In the genomic region with DNA sequence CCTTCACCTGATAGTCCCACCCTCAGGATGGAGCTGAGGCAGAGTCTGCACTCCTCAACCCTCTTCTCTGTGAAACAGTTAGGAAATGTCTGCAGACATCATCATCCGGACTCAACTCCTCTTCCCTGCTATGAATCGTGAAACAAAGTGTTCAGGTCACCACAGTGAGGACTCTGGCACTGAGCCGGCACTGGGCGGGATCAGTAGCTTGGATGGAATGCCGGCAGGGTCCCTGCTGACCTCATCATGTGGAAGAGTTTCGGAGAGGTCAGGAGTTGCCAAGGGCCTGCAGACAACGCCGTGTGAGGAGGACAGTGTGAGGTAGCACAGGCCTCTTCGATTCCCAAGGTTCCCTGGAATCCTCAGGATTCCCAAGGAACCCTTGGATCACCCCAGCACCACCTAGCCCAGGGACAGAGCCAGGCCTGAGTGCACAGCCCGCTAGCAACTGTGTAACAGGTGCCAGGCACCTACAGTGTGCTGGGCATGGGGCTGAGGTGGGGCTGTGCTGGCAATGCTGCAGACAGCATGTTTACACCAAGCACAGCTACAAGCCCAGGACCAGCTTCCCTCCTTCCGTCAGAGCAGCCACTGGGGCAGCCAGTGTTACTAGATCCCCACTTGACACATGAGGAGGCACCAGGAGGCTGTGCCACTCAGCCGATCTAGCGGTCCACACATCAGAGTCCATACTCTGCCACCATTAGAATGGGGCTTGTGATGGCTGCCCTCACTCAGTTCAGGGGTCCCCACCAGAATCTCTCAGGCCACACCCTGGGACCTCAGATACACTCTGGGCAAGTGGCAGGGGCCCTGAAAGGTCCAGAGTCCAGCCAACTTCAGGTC, we compare ENCODE assay signal across 1 cellular context.
TF ChIP-seq lines count a peak whose summit lies in the region.

No MANE protein-coding gene starts in this region.

TF ChIP-seq in HepG2, 621 proteins besides CTCF, POLR2A, EP300 and RAD21 (continued from another document):
- TF ChIP-seq, protein P1, sequence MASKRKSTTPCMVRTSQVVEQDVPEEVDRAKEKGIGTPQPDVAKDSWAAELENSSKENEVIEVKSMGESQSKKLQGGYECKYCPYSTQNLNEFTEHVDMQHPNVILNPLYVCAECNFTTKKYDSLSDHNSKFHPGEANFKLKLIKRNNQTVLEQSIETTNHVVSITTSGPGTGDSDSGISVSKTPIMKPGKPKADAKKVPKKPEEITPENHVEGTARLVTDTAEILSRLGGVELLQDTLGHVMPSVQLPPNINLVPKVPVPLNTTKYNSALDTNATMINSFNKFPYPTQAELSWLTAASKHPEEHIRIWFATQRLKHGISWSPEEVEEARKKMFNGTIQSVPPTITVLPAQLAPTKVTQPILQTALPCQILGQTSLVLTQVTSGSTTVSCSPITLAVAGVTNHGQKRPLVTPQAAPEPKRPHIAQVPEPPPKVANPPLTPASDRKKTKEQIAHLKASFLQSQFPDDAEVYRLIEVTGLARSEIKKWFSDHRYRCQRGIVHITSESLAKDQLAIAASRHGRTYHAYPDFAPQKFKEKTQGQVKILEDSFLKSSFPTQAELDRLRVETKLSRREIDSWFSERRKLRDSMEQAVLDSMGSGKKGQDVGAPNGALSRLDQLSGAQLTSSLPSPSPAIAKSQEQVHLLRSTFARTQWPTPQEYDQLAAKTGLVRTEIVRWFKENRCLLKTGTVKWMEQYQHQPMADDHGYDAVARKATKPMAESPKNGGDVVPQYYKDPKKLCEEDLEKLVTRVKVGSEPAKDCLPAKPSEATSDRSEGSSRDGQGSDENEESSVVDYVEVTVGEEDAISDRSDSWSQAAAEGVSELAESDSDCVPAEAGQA (IDR thresholded peaks at IDR 0.05; ENCODE audit: low read depth) = 0 out of 2 replicates have a peak, but pooled peaks have one; percentile 15
- TF ChIP-seq, protein P1 (CRISPR knock-in tag; IDR thresholded peaks at IDR 0.05; ENCODE audit: borderline replicate concordance) = no peak
- TF ChIP-seq ZNF256 (CRISPR knock-in tag; conservative IDR thresholded peaks at IDR 0.05) (no peak), BCL6 (CRISPR knock-in tag; IDR thresholded peaks at IDR 0.05) (no peak), ERF (CRISPR knock-in tag; IDR thresholded peaks at IDR 0.05) (0 out of 2 replicates have a peak, but pooled peaks have one; percentile 28), NR2C2 (CRISPR knock-in tag; IDR thresholded peaks at IDR 0.05; ENCODE audit: borderline replicate concordance) (no peak), NFKBIZ (CRISPR knock-in tag; IDR thresholded peaks at IDR 0.05) (no peak), SAP130 (CRISPR knock-in tag; IDR thresholded peaks at IDR 0.05; ENCODE audit: low read depth) (peak; percentile 45), FOSL2 (CRISPR knock-in tag; IDR thresholded peaks at IDR 0.05) (peak; percentile 27; the same call in 1 of the 2 replicates), MLLT10 (CRISPR knock-in tag; IDR thresholded peaks at IDR 0.05) (no peak), MAFG (CRISPR knock-in tag; IDR thresholded peaks at IDR 0.05) (no peak), SP5 (CRISPR knock-in tag; IDR thresholded peaks at IDR 0.05; ENCODE audit: borderline replicate concordance, low read depth) (peak; percentile 90), IKZF4 (CRISPR knock-in tag; IDR thresholded peaks at IDR 0.05; ENCODE audit: borderline replicate concordance, low read depth, not compliant biosample characterization) (no peak), FOXA1 (IDR thresholded peaks at IDR 0.05) (no peak), FOXA1 (CRISPR knock-in tag; IDR thresholded peaks at IDR 0.05) (peak; percentile 27; the same call in 1 of the 2 replicates)
- TF ChIP-seq, protein P2, sequence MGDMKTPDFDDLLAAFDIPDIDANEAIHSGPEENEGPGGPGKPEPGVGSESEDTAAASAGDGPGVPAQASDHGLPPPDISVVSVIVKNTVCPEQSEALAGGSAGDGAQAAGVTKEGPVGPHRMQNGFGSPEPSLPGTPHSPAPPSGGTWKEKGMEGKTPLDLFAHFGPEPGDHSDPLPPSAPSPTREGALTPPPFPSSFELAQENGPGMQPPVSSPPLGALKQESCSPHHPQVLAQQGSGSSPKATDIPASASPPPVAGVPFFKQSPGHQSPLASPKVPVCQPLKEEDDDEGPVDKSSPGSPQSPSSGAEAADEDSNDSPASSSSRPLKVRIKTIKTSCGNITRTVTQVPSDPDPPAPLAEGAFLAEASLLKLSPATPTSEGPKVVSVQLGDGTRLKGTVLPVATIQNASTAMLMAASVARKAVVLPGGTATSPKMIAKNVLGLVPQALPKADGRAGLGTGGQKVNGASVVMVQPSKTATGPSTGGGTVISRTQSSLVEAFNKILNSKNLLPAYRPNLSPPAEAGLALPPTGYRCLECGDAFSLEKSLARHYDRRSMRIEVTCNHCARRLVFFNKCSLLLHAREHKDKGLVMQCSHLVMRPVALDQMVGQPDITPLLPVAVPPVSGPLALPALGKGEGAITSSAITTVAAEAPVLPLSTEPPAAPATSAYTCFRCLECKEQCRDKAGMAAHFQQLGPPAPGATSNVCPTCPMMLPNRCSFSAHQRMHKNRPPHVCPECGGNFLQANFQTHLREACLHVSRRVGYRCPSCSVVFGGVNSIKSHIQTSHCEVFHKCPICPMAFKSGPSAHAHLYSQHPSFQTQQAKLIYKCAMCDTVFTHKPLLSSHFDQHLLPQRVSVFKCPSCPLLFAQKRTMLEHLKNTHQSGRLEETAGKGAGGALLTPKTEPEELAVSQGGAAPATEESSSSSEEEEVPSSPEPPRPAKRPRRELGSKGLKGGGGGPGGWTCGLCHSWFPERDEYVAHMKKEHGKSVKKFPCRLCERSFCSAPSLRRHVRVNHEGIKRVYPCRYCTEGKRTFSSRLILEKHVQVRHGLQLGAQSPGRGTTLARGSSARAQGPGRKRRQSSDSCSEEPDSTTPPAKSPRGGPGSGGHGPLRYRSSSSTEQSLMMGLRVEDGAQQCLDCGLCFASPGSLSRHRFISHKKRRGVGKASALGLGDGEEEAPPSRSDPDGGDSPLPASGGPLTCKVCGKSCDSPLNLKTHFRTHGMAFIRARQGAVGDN (CRISPR knock-in tag; IDR thresholded peaks at IDR 0.05) = peak; percentile 37
- TF ChIP-seq, protein P3, sequence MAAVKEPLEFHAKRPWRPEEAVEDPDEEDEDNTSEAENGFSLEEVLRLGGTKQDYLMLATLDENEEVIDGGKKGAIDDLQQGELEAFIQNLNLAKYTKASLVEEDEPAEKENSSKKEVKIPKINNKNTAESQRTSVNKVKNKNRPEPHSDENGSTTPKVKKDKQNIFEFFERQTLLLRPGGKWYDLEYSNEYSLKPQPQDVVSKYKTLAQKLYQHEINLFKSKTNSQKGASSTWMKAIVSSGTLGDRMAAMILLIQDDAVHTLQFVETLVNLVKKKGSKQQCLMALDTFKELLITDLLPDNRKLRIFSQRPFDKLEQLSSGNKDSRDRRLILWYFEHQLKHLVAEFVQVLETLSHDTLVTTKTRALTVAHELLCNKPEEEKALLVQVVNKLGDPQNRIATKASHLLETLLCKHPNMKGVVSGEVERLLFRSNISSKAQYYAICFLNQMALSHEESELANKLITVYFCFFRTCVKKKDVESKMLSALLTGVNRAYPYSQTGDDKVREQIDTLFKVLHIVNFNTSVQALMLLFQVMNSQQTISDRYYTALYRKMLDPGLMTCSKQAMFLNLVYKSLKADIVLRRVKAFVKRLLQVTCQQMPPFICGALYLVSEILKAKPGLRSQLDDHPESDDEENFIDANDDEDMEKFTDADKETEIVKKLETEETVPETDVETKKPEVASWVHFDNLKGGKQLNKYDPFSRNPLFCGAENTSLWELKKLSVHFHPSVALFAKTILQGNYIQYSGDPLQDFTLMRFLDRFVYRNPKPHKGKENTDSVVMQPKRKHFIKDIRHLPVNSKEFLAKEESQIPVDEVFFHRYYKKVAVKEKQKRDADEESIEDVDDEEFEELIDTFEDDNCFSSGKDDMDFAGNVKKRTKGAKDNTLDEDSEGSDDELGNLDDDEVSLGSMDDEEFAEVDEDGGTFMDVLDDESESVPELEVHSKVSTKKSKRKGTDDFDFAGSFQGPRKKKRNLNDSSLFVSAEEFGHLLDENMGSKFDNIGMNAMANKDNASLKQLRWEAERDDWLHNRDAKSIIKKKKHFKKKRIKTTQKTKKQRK (IDR thresholded peaks at IDR 0.05; ENCODE audit: low read length) = no peak
